ENCODE assay signal across 19 cellular contexts in genomic region chr2:42486145-42486906, GRCh38. TPM values are rescaled to one million over a fixed set of nuclear protein-coding genes. Genes with fewer than 3 reads are reported as not detected.
A peak's percentile ranks its signal among the peaks of the same experiment; 100 is the strongest.
DNase-seq lines count a peak whose midpoint lies in the region; FAIRE-seq and TF ChIP-seq lines count a peak whose summit lies in the region.
"Had no signal": no experiment of that assay in that cellular context is flagged by ENCODE, and none has a peak within 500 bp of the region (broad histone marks: within the 10 kb centered on the region; RNA-seq: fewer than 3 reads in every experiment).

No MANE protein-coding gene starts in this region.

- H3K36me3 ChIP-seq in H1 (ENCODE audit: control insufficient read depth in 2 of 4, insufficient read depth in 4 of 4, low read length in 3 of 4) = peaks cover 0 to 58% (median 0%) of the 10 kb centered on the region in 4 experiments; a peak in 3 of 8 replicates
- H3K36me3 ChIP-seq in prostate gland = no peaks in the 10 kb centered on the region
- no peaks in the 10 kb centered on the region for H3K36me3 ChIP-seq in vagina
- H3K36me3 ChIP-seq: BLaER1 had no signal

- peaks cover 11% of the 10 kb centered on the region for H3K79me1 ChIP-seq in H1 (ENCODE audit: low read depth, low read length)

- 98% methylated on average over 7 of the region's 7 CpGs; no CpG with 5 or more reads in 1 of the 2 experiments for WGBS in H1 (ENCODE audit: extremely low coverage in 1 of 2, insufficient coverage in 1 of 2, insufficient read length in 1 of 2, insufficient replicate concordance in 2 of 2, low coverage in 1 of 2, low lambda C conversion rate in 2 of 2, missing lambda C conversion rate in 1 of 2), 2 experiments
- WGBS in prostate gland = 94% methylated on average over 7 of the region's 7 CpGs

- H2BK15ac ChIP-seq in H1 (ENCODE audit: low read length) = no peak overlapping the region

- H3K79me2 ChIP-seq in H1 (ENCODE audit: control insufficient read depth in 1 of 2, insufficient read depth in 2 of 2, low read length in 2 of 2) = peaks cover 65 to 98% of the 10 kb centered on the region in 2 experiments

- no peak overlapping the region for H3K18ac ChIP-seq in H1 (ENCODE audit: extremely low read depth, low read length)

- H3K36me3 Mint-ChIP-seq in neural crest cell (ENCODE audit: low read depth) = no peaks in the 10 kb centered on the region
- H3K36me3 Mint-ChIP-seq: CD8-positive, alpha-beta T cell had no signal

- CTCF ChIA-PET in H1 (lab: Charles Lee; ENCODE audit: partially characterized antibody) = interaction anchor here (0.9 to 2.0 kb wide), 6 partner anchors 9 to 176 kb away, joined by 3 to 5 read pairs (median 4); no protein-coding TSS in a partner anchor

- no peak overlapping the region for H3K4me3 Mint-ChIP-seq in neural crest cell
- H3K4me3 Mint-ChIP-seq: CD8-positive, alpha-beta T cell had no signal

- no peaks in the 10 kb centered on the region for H3K9me3 ChIP-seq in H1 (ENCODE audit: insufficient read depth in 2 of 2, low read depth in 1 of 2, low read length in 1 of 2)
- H3K9me3 ChIP-seq in prostate gland = no peaks in the 10 kb centered on the region
- no peaks in the 10 kb centered on the region for H3K9me3 ChIP-seq in vagina
- H3K9me3 ChIP-seq: BLaER1, HAP-1 had no signal

- H2BK120ac ChIP-seq in H1 (replicated peaks; ENCODE audit: low read depth, low read length) = no peak overlapping the region

- no peak overlapping the region for H3K14ac ChIP-seq in H1 (ENCODE audit: insufficient read length)

- H3K27ac ChIP-seq in H1 (ENCODE audit: low read depth, low read length) (no peak overlapping the region), prostate gland (no peak overlapping the region), vagina (no peak overlapping the region)
- H3K27ac ChIP-seq: BLaER1 had no signal

- intact Hi-C loops in prostate gland (cut with DNase I) = no loop called here
- intact Hi-C loops in vagina (cut with DNase I) = no loop called here

- no peak overlapping the region for H3K23ac ChIP-seq in H1 (ENCODE audit: insufficient read length)

- no peak overlapping the region for H2BK12ac ChIP-seq in H1 (ENCODE audit: low read depth, low read length)

- FAIRE-seq in H1 (lab: Jason Lieb, UNC) = no peak
- FAIRE-seq: GM12878 had no signal

- in situ Hi-C loops in GM13976 (cut with MboI; ENCODE audit: low sequenced_read_pairs, unreplicated experiment) = loop anchor here (10.0 kb wide), 1 partner anchor 178 kb away; no protein-coding TSS in a partner anchor

- no peak overlapping the region for H2BK20ac ChIP-seq in H1 (ENCODE audit: low read length)

- H4K8ac ChIP-seq in H1 (ENCODE audit: extremely low read depth, insufficient read depth, low read length) = no peak overlapping the region

- no peak for TF ChIP-seq EP300 in H1 (IDR thresholded peaks at IDR 0.05; ENCODE audit: borderline replicate concordance in 1 of 2, low read depth in 2 of 2, low read length in 2 of 2)

- peaks cover 4% of the 10 kb centered on the region; the same call in 1 of the 2 replicates for H3K23me2 ChIP-seq in H1 (ENCODE audit: low read depth, low read length)

- H4K5ac ChIP-seq in H1 (ENCODE audit: insufficient read length, low read depth, low read length) = no peak overlapping the region

- H2AFZ ChIP-seq in H1 (ENCODE audit: low read length) = no peak overlapping the region

- no peak overlapping the region for H3K4ac ChIP-seq in H1 (replicated peaks; ENCODE audit: insufficient read length, low read depth, low read length)

- H3K4me3 ChIP-seq in H1 (ENCODE audit: extremely low read depth in 1 of 4, insufficient read depth in 2 of 4, low read depth in 3 of 4, low read length in 4 of 4) (no peak overlapping the region; a peak in 1 of 8 replicates), prostate gland (no peak overlapping the region), vagina (no peak overlapping the region)
- H3K4me3 ChIP-seq: BLaER1, GM12878, HAP-1 had no signal

- DNase-seq in NCI-H146 (lab: John Stamatoyannopoulos, UW) (peak; percentile 6), NCI-H146 treated with DMSO at 0.1 percent for 48 hours (lab: John Stamatoyannopoulos, UW; ENCODE audit: unreplicated experiment) (no peak), NCI-H69 (lab: John Stamatoyannopoulos, UW) (peak; percentile 52), H1 (ENCODE audit: low read depth in 1 of 2, low spot score in 2 of 2) (no peak), neural crest cell (ENCODE audit: low read depth, low spot score) (no peak), prostate gland (ENCODE audit: low spot score) (no peak), vagina (ENCODE audit: extremely low spot score in 2 of 2) (no peak), GM13976 (ENCODE audit: low spot score) (no peak)
- DNase-seq: 8988T; CD8-positive, alpha-beta T cell; COR-L47; DMS 273 treated with DMSO at 0.1 percent for 48 hours; DMS53; DND-41; EL had no signal

- no peak overlapping the region for H2BK5ac ChIP-seq in H1 (ENCODE audit: low read depth, low read length)

- H3K4me2 ChIP-seq in H1 (ENCODE audit: insufficient read depth in 1 of 2, low read depth in 2 of 2, low read length in 2 of 2) = peak overlapping the region in 1 of 2 experiments; percentile 54; a peak in 1 of 4 replicates
- H3K4me2 ChIP-seq: BLaER1 had no signal

- no peaks in the 10 kb centered on the region for H3K9me3 Mint-ChIP-seq in neural crest cell
- H3K9me3 Mint-ChIP-seq: CD8-positive, alpha-beta T cell had no signal

- no peak for TF ChIP-seq POLR2A in H1 (IDR thresholded peaks at IDR 0.05; ENCODE audit: control extremely low read depth in 1 of 2, low read depth in 2 of 2, low read length in 2 of 2)
- no peak for TF ChIP-seq POLR2A in prostate gland (IDR thresholded peaks at IDR 0.05)
- TF ChIP-seq POLR2A in vagina (IDR thresholded peaks at IDR 0.05) = no peak

- H3K9ac ChIP-seq in H1 (replicated peaks in 1 of 4; ENCODE audit: extremely low read depth in 1 of 4, low read depth in 3 of 4, low read length in 3 of 4) = no peak overlapping the region
- H3K9ac ChIP-seq: BLaER1 had no signal

- peak overlapping the region; percentile 7 for H3K27ac Mint-ChIP-seq in neural crest cell (ENCODE audit: unreplicated experiment)
- H3K27ac Mint-ChIP-seq: CD8-positive, alpha-beta T cell had no signal

- H3K4me1 Mint-ChIP-seq in neural crest cell = no peaks in the 10 kb centered on the region

- H3K4me1 ChIP-seq in H1 (replicated peaks in 1 of 4; ENCODE audit: control insufficient read depth in 3 of 4, insufficient read depth in 4 of 4, low read length in 3 of 4) (peaks cover 0 to 5% (median 3%) of the 10 kb centered on the region in 4 experiments; a peak in 4 of 7 replicates), prostate gland (replicated peaks) (no peaks in the 10 kb centered on the region), vagina (no peaks in the 10 kb centered on the region)
- H3K4me1 ChIP-seq: BLaER1 had no signal

- peaks cover 30% of the 10 kb centered on the region for H3K27me3 Mint-ChIP-seq in neural crest cell (ENCODE audit: low read depth)

- POLR2A ChIA-PET in H1 (lab: Charles Lee; ENCODE audit: partially characterized antibody) = interaction anchor here (1.3 kb wide), 1 partner anchor 19 kb away, joined by 3 read pairs; no protein-coding TSS in a partner anchor

- H2AK5ac ChIP-seq in H1 (ENCODE audit: low read depth, low read length) = 0 out of 2 replicates have a peak overlapping the region, but pooled peaks have one; percentile 69

- no peak overlapping the region for H4K91ac ChIP-seq in H1 (replicated peaks; ENCODE audit: insufficient read length, low read length)

- TF ChIP-seq CTCF in H1 (IDR thresholded peaks at IDR 0.05; ENCODE audit: control extremely low read depth in 1 of 3, insufficient read depth in 1 of 3, low read depth in 1 of 3, low read length in 3 of 3) (no peak), neural crest cell (conservative IDR thresholded peaks at IDR 0.05) (no peak), prostate gland (IDR thresholded peaks at IDR 0.05) (no peak), vagina (IDR thresholded peaks at IDR 0.05) (no peak), GM13976 (IDR thresholded peaks at IDR 0.05; ENCODE audit: borderline replicate concordance, control extremely low read depth, extremely low read depth, insufficient read depth, missing control alignments) (no peak)

- H4K20me1 ChIP-seq in H1 (replicated peaks in 1 of 2; ENCODE audit: control insufficient read depth in 1 of 2, insufficient read depth in 2 of 2, low read length in 2 of 2) = peaks cover 21 to 22% of the 10 kb centered on the region in 2 experiments
- H4K20me1 ChIP-seq: BLaER1 had no signal

- H3K27me3 ChIP-seq in H1 (replicated peaks in 1 of 4; ENCODE audit: control insufficient read depth in 3 of 4, extremely low read depth in 1 of 4, insufficient read depth in 3 of 4, low read length in 3 of 4) = no peaks in the 10 kb centered on the region
- no peaks in the 10 kb centered on the region for H3K27me3 ChIP-seq in prostate gland (replicated peaks; ENCODE audit: insufficient read depth)
- H3K27me3 ChIP-seq in vagina = no peaks in the 10 kb centered on the region
- H3K27me3 ChIP-seq: BLaER1 had no signal

- no peak for TF ChIP-seq RAD21 in H1 (IDR thresholded peaks at IDR 0.05 in 1 of 2, conservative IDR thresholded peaks at IDR 0.05 in 1 of 2; ENCODE audit: low read depth in 2 of 2, low read length in 2 of 2)

- H3K56ac ChIP-seq in H1 (replicated peaks; ENCODE audit: insufficient read length, low read depth, low read length) = no peak overlapping the region

TF ChIP-seq in H1, 55 proteins besides CTCF, POLR2A, EP300 and RAD21:
- no peak for TF ChIP-seq POLR2AphosphoS5 (IDR thresholded peaks at IDR 0.05; ENCODE audit: low read depth, low read length)
- TF ChIP-seq KDM5A (IDR thresholded peaks at IDR 0.05; ENCODE audit: low read length) = no peak
- no peak for TF ChIP-seq ATF3 (IDR thresholded peaks at IDR 0.05; ENCODE audit: insufficient read depth, low read depth, low read length)

RNA-seq across cellular contexts. Expression of gene KCNG3, which starts 7.5 kb away (rescaled TPM):
- 21.3 and 22.3 TPM in 2 replicates for total RNA-seq in H1 (2021; fragmentation: NEBNext Ultra II Directional; extraction: Animal tissue kit (Norgen Biotek cat#: 25700))
- polyA plus RNA-seq in H1 (2011; rRNA removed) = 7.8 and 8.1 TPM in 2 replicates
- 9.0 TPM for polyA plus RNA-seq in H1 (2011; cell fraction: cytosol; rRNA removed)
- 8.7 TPM for polyA plus RNA-seq in H1 (2011; cell fraction: nucleus; rRNA removed)
- polyA plus RNA-seq in H1 (2012, experiment 1 of 2) = 3.8 to 5.6 TPM (median 4.6 TPM) in 4 replicates
- polyA plus RNA-seq in H1 (2012, experiment 2 of 2) = 0.76 TPM
- polyA plus RNA-seq in H1 (2013, experiment 1 of 2) = 3.3 TPM
- polyA plus RNA-seq in H1 (2013, experiment 2 of 2) = 3.3 TPM
- polyA minus RNA-seq in H1 (2011; rRNA and poly(A)+ RNA removed) = 27.2 and 35.7 TPM in 2 replicates
- polyA minus RNA-seq in H1 (2011; cell fraction: cytosol; rRNA and poly(A)+ RNA removed) = 33.7 TPM
- polyA minus RNA-seq in H1 (2011; cell fraction: nucleus; rRNA and poly(A)+ RNA removed) = 59.9 TPM
- total RNA-seq in neural crest cell (0.07 TPM in 1 of 2 replicates, not detected in the other), prostate gland (1 to 10 TPM in 1 of 2 donors, under 1 TPM in 1; 0.27 to 4.1 TPM), vagina (0.74 TPM)
- polyA plus RNA-seq: AG04450 had no signal

Comparison
In these comparisons a context has a peak if more than half of its experiments do, and no peak if none do; other contexts are left out.
1. DNase-seq: peak in NCI-H146 (single experiment) and NCI-H69 (single experiment); none in NCI-H146 treated with DMSO at 0.1 percent for 48 hours (single experiment), H1 (0 of 2), neural crest cell (single experiment), prostate gland (single experiment), vagina (0 of 2) and GM13976 (single experiment).